11 cellular contexts compared by ENCODE assay signal in the genomic region with DNA sequence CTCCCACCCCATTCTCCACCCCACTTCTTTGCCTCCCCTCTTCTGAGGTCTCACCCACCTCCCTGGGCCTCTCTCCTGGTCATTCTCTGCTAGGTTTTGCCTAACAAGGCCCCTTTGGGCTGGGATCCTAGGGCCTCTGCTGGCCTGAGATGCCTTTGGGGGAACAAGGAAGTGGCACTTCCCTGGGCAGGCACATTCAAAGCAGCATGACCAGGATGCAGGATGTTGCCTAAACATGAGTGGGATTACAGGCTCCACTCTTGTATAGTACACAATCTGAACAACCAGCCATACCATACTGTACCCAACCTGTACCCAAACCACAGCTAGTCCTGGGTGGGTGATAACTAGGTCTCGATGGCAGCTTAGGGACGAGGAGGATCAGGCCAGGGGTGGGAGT. TPM values are rescaled to one million over a fixed set of nuclear protein-coding genes. Genes with fewer than 3 reads are reported as not detected.
"Had no signal": no experiment of that assay in that cellular context is flagged by ENCODE, and none has a peak within 500 bp of the region (broad histone marks: within the 10 kb centered on the region; RNA-seq: fewer than 3 reads in every experiment).

No MANE protein-coding gene starts in this region.

- H3K27ac Mint-ChIP-seq: activated naive CD8-positive, alpha-beta T cell treated with anti-CD3 and anti-CD28 coated beads, Interleukin-2, amount 50 U/mL, for 24 hours; mesothelial cell of epicardium; stimulated activated naive CD8-positive, alpha-beta T cell treated with anti-CD3 and anti-CD28 coated beads, Interleukin-15, amount 100 ng/mL, for 72 hours had no signal

- DNase-seq: activated CD4-positive, alpha-beta T cell treated with anti-CD3 and anti-CD28 coated beads, Interleukin-2, amount 50 U/mL, for 1 hour; activated CD8-positive, alpha-beta memory T cell treated with anti-CD3 and anti-CD28 coated beads for 24 hours; activated naive CD4-positive, alpha-beta T cell; activated naive CD8-positive, alpha-beta T cell treated with anti-CD3 and anti-CD28 coated beads, Interleukin-2, amount 50 U/mL, for 24 hours; erythroblast; gastrocnemius medialis; heart right ventricle; left cardiac atrium; stimulated activated naive CD8-positive, alpha-beta T cell treated with anti-CD3 and anti-CD28 coated beads, Interleukin-15, amount 100 ng/mL, for 72 hours had no signal

- ATAC-seq: activated naive CD8-positive, alpha-beta T cell treated with anti-CD3 and anti-CD28 coated beads, Interleukin-2, amount 50 U/mL, for 24 hours; gastrocnemius medialis; heart right ventricle; stimulated activated naive CD8-positive, alpha-beta T cell treated with anti-CD3 and anti-CD28 coated beads, Interleukin-15, amount 100 ng/mL, for 72 hours had no signal

- H3K27me3 Mint-ChIP-seq: activated naive CD8-positive, alpha-beta T cell treated with anti-CD3 and anti-CD28 coated beads, Interleukin-2, amount 50 U/mL, for 24 hours; stimulated activated naive CD8-positive, alpha-beta T cell treated with anti-CD3 and anti-CD28 coated beads, Interleukin-15, amount 100 ng/mL, for 72 hours had no signal

- H3K9me3 Mint-ChIP-seq: activated naive CD8-positive, alpha-beta T cell treated with anti-CD3 and anti-CD28 coated beads, Interleukin-2, amount 50 U/mL, for 24 hours; mesothelial cell of epicardium; stimulated activated naive CD8-positive, alpha-beta T cell treated with anti-CD3 and anti-CD28 coated beads, Interleukin-15, amount 100 ng/mL, for 72 hours had no signal

- H3K4me3 Mint-ChIP-seq: activated naive CD8-positive, alpha-beta T cell treated with anti-CD3 and anti-CD28 coated beads, Interleukin-2, amount 50 U/mL, for 24 hours; mesothelial cell of epicardium; stimulated activated naive CD8-positive, alpha-beta T cell treated with anti-CD3 and anti-CD28 coated beads, Interleukin-15, amount 100 ng/mL, for 72 hours had no signal

RNA-seq across cellular contexts. Expression of a gene that starts 34.7 kb away (rescaled TPM):
- polyA plus RNA-seq: neural cell had no signal
